In the genomic region with DNA sequence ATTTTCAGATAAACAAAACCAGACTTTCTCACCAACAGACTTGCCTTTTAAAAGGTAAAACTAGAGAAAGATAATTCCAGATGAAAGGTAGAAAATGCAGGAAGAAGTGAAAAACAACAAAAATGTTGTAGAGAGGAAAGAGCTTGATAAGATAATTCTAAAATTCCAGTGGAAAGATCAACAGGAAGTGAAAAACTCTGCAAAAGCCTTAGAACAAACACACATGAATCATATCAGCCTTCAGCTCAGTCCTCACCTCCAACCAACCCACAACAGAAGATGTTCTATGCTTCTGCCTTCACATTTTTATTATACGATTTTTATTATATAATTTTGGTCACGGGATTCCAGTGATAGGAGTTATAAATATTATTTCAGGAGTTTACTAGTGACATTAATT, we compare ENCODE assay signal across 11 cellular contexts. TPM values are rescaled to one million over a fixed set of nuclear protein-coding genes. Genes with fewer than 3 reads are reported as not detected.
A peak's percentile ranks its signal among the peaks of the same experiment; 100 is the strongest.
DNase-seq lines count a peak whose midpoint lies in the region; ATAC-seq and TF ChIP-seq lines count a peak whose summit lies in the region.
"Had no signal": no experiment of that assay in that cellular context is flagged by ENCODE, and none has a peak within 500 bp of the region (broad histone marks: within the 10 kb centered on the region; RNA-seq: fewer than 3 reads in every experiment).

No MANE protein-coding gene starts in this region.

- H3K4me3 ChIP-seq in HEK293 (ENCODE audit: low read depth, low read length) = no peak overlapping the region
- H3K4me3 ChIP-seq in adipocyte (ENCODE audit: low read length) = peak overlapping the region; percentile 44
- H3K4me3 ChIP-seq in right lobe of liver = no peak overlapping the region
- H3K4me3 ChIP-seq in gastrocnemius medialis = no peak overlapping the region
- H3K4me3 ChIP-seq: HAP-1, skin epidermis had no signal

- H3K27ac ChIP-seq in HEK293 (ENCODE audit: extremely low read depth, low read depth, low read length) (no peak overlapping the region), right lobe of liver (peak overlapping the region in 1 of 3 donors; percentile 22), gastrocnemius medialis (no peak overlapping the region)

- H3K4me1 ChIP-seq in HEK293 (ENCODE audit: control insufficient read depth, insufficient read depth, low read length) (peaks cover 4% of the 10 kb centered on the region; the same call in 1 of the 2 replicates), adipocyte (ENCODE audit: control insufficient read depth, insufficient read depth, low read length) (peaks cover 27% of the 10 kb centered on the region), right lobe of liver (peaks cover 0 to 19% (median 0%) of the 10 kb centered on the region in 4 donors), gastrocnemius medialis (peaks cover 3 to 10% of the 10 kb centered on the region in 2 donors)
- H3K4me1 ChIP-seq: HAP-1 had no signal

- 50% methylated on average over 2 of the region's 2 CpGs for WGBS in right lobe of liver (ENCODE audit: insufficient coverage, low coverage, low lambda C conversion rate, missing lambda C conversion rate)

- H3K27me3 ChIP-seq in adipocyte (replicated peaks; ENCODE audit: control insufficient read depth, insufficient read depth, low read length) (no peaks in the 10 kb centered on the region), right lobe of liver (no peaks in the 10 kb centered on the region), gastrocnemius medialis (no peaks in the 10 kb centered on the region)

- no peaks in the 10 kb centered on the region for H3K36me3 ChIP-seq in HEK293 (ENCODE audit: control insufficient read depth in 2 of 2, insufficient read depth in 1 of 2, low read length in 2 of 2)
- no peaks in the 10 kb centered on the region for H3K36me3 ChIP-seq in adipocyte (ENCODE audit: control insufficient read depth, insufficient read depth, low read length, severe bottlenecking)
- H3K36me3 ChIP-seq in right lobe of liver = no peaks in the 10 kb centered on the region
- no peaks in the 10 kb centered on the region for H3K36me3 ChIP-seq in gastrocnemius medialis
- H3K36me3 ChIP-seq: HAP-1 had no signal

- in situ Hi-C loops in gastrocnemius medialis (cut with MboI; ENCODE audit: low sequenced_read_pairs in 4 of 4) = no loop called here

- TF ChIP-seq CTCF in HEK293 (tag by site-specific recombination; IDR thresholded peaks at IDR 0.05) = no peak
- TF ChIP-seq CTCF in right lobe of liver (IDR thresholded peaks at IDR 0.05) = no peak
- TF ChIP-seq CTCF in gastrocnemius medialis (IDR thresholded peaks at IDR 0.05 in 4 of 5, conservative IDR thresholded peaks at IDR 0.05 in 1 of 5) = no peak

- DNase-seq in CD1c-positive myeloid dendritic cell (ENCODE audit: extremely low spot score) (peak; percentile 43), adipocyte (ENCODE audit: low read depth) (no peak), right lobe of liver (no peak), left ventricle myocardium superior (no peak), DMS79 treated with DMSO at 0.1 percent for 48 hours (lab: John Stamatoyannopoulos, UW) (no peak), NCI-H510A treated with DMSO at 0.1 percent for 48 hours (lab: John Stamatoyannopoulos, UW) (no peak), gastrocnemius medialis (no peak)
- DNase-seq: NCI-H510A had no signal

- intact Hi-C loops in right lobe of liver (cut with DNase I) (loop anchor here in 1 of 2 donors (10.0 kb wide), 1 partner anchor 49 kb away; no protein-coding TSS in a partner anchor), left ventricle myocardium superior (cut with micrococcal nuclease) (no loop called here), gastrocnemius medialis (cut with DNase I; ENCODE audit: low total_unique reads) (no loop called here)

- H3K9ac ChIP-seq in adipocyte (ENCODE audit: low read length) = peak overlapping the region; percentile 59

- H3K9me3 ChIP-seq in HEK293 (ENCODE audit: control insufficient read depth, insufficient read depth, low read depth, low read length) (no peaks in the 10 kb centered on the region), adipocyte (ENCODE audit: control insufficient read depth, low read length) (peaks cover 10% of the 10 kb centered on the region), right lobe of liver (no peaks in the 10 kb centered on the region), gastrocnemius medialis (no peaks in the 10 kb centered on the region)

- ATAC-seq in right lobe of liver = peak in 3 of 4 donors; percentile 35 to 64 (median 56)
- no peak for ATAC-seq in left ventricle myocardium superior
- no peak for ATAC-seq in gastrocnemius medialis

- POLR2A ChIA-PET in HEK293 (lab: Yijun Ruan, JAX) = interaction anchor here (0.5 to 3.2 kb wide), 3 partner anchors 15 to 57 kb away, joined by 3 to 29 read pairs (median 5); a partner anchor contains a TSS

- CTCF ChIA-PET in HEK293 (lab: Yijun Ruan, JAX) = interaction anchor here (0.6 to 1.6 kb wide), 6 partner anchors 8 to 104 kb away, joined by 3 to 4 read pairs (median 4); no protein-coding TSS in a partner anchor

- TF ChIP-seq POLR2A in right lobe of liver (IDR thresholded peaks at IDR 0.05) (no peak), gastrocnemius medialis (IDR thresholded peaks at IDR 0.05) (no peak)

TF ChIP-seq in HEK293, 187 proteins besides CTCF, POLR2A, EP300 and RAD21:
- TF ChIP-seq BCL11B (tag by site-specific recombination; IDR thresholded peaks at IDR 0.05; ENCODE audit: low read depth) (no peak), PRDM1 (tag by site-specific recombination; IDR thresholded peaks at IDR 0.05) (0 out of 2 replicates have a peak, but pooled peaks have one; percentile 22)
- TF ChIP-seq, protein P1, sequence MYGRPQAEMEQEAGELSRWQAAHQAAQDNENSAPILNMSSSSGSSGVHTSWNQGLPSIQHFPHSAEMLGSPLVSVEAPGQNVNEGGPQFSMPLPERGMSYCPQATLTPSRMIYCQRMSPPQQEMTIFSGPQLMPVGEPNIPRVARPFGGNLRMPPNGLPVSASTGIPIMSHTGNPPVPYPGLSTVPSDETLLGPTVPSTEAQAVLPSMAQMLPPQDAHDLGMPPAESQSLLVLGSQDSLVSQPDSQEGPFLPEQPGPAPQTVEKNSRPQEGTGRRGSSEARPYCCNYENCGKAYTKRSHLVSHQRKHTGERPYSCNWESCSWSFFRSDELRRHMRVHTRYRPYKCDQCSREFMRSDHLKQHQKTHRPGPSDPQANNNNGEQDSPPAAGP (tag by site-specific recombination; IDR thresholded peaks at IDR 0.05) = no peak

RNA-seq across cellular contexts. Expression of a gene that starts 57.8 kb away (rescaled TPM):
- total RNA-seq in right lobe of liver = 100 to 1,000 TPM in 4 of 6 experiments, 10 to 100 TPM in 2; 39.0 to 176 (median 127) TPM
- total RNA-seq in left ventricle myocardium superior = 42.3 TPM
- 10 to 100 TPM; 32.2 to 48.7 (median 41.7) TPM for total RNA-seq in gastrocnemius medialis

Comparison
In these comparisons a context has a peak if more than half of its experiments do, and no peak if none do; other contexts are left out.
1. ATAC-seq: peak in right lobe of liver (3 of 4); none in left ventricle myocardium superior (single experiment) and gastrocnemius medialis (0 of 2).